14 cellular contexts compared by ENCODE assay signal in genomic region chr1:202283991-202284390, GRCh38. TPM values are rescaled to one million over a fixed set of nuclear protein-coding genes. Genes with fewer than 3 reads are reported as not detected.
DNase-seq lines count a peak whose midpoint lies in the region; ATAC-seq and TF ChIP-seq lines count a peak whose summit lies in the region.
"Had no signal": no experiment of that assay in that cellular context is flagged by ENCODE, and none has a peak within 500 bp of the region (broad histone marks: within the 10 kb centered on the region; RNA-seq: fewer than 3 reads in every experiment).

No MANE protein-coding gene starts in this region.

- peaks cover 16 to 56% (median 22%) of the 10 kb centered on the region in 3 donors for H3K27me3 Mint-ChIP-seq in CD14-positive monocyte (ENCODE audit: low read depth in 3 of 3)
- peaks cover 20% of the 10 kb centered on the region for H3K27me3 Mint-ChIP-seq in nephron (ENCODE audit: low read depth)

- peaks cover 11% of the 10 kb centered on the region; the same call in 1 of the 2 replicates for H3F3A ChIP-seq in MM.1S (ENCODE audit: insufficient read depth, low read length)

- peaks cover 24% of the 10 kb centered on the region for H3K27me3 ChIP-seq in MM.1S (replicated peaks; ENCODE audit: insufficient read depth, low read length)
- H3K27me3 ChIP-seq: thyroid gland had no signal

- no peak overlapping the region for H3K4me3 ChIP-seq in MM.1S (ENCODE audit: low read length)
- no peak overlapping the region for H3K4me3 ChIP-seq in cardiac fibroblast (replicated peaks in 1 of 2; ENCODE audit: low read depth in 2 of 2, low read length in 2 of 2)
- H3K4me3 ChIP-seq: prostate gland, thyroid gland had no signal

- no peaks in the 10 kb centered on the region for H3K36me3 Mint-ChIP-seq in CD14-positive monocyte
- no peaks in the 10 kb centered on the region for H3K36me3 Mint-ChIP-seq in nephron (ENCODE audit: low read depth)
- H3K36me3 Mint-ChIP-seq: memory B cell, WTC11 had no signal

- ATAC-seq in HG02970 (IDR thresholded peaks at IDR 0.05; ENCODE audit: low FRiP score, unreplicated experiment) (no peak), HG02981 (IDR thresholded peaks at IDR 0.05; ENCODE audit: unreplicated experiment) (no peak)
- ATAC-seq: Right ventricle myocardium inferior, WTC11 had no signal

- DNase-seq in CD14-positive monocyte (ENCODE audit: low spot score) (peak; percentile 15), MM.1S (no peak), cardiac fibroblast (ENCODE audit: low read depth in 2 of 2) (peak; percentile 69), SKM-1 (lab: John Stamatoyannopoulos, UW; ENCODE audit: unreplicated experiment) (no peak), SHP77 treated with DMSO at 0.1 percent for 48 hours (lab: John Stamatoyannopoulos, UW) (no peak)
- DNase-seq: thyroid gland had no signal

- no peak overlapping the region for H3K27ac ChIP-seq in MM.1S (ENCODE audit: low read length)
- H3K27ac ChIP-seq: prostate gland, thyroid gland had no signal

- H3K27ac Mint-ChIP-seq in CD14-positive monocyte (peak overlapping the region in 1 of 7 donors; percentile 33), nephron (peak overlapping the region in 2 of 3 experiments; percentile 10 to 54)
- H3K27ac Mint-ChIP-seq: memory B cell, WTC11 had no signal

- no peaks in the 10 kb centered on the region for H3K36me3 ChIP-seq in MM.1S (replicated peaks; ENCODE audit: insufficient read depth, low read length)
- H3K36me3 ChIP-seq: prostate gland, thyroid gland had no signal

- H3K9me3 Mint-ChIP-seq in CD14-positive monocyte = no peaks in the 10 kb centered on the region
- H3K9me3 Mint-ChIP-seq in nephron = no peaks in the 10 kb centered on the region
- H3K9me3 Mint-ChIP-seq: CD8-positive, alpha-beta memory T cell; memory B cell; WTC11 had no signal

- intact Hi-C loops in CD14-positive monocyte (cut with micrococcal nuclease) = no loop called here

- H3K9ac ChIP-seq in MM.1S (ENCODE audit: low read length) = no peak overlapping the region

- no peaks in the 10 kb centered on the region for H3K9me3 ChIP-seq in MM.1S (replicated peaks; ENCODE audit: insufficient read depth, low read length)
- H3K9me3 ChIP-seq: prostate gland, thyroid gland had no signal

- peak overlapping the region in 1 of 2 donors; percentile 1 for H3K4me3 Mint-ChIP-seq in CD14-positive monocyte
- no peak overlapping the region for H3K4me3 Mint-ChIP-seq in nephron
- H3K4me3 Mint-ChIP-seq: memory B cell, WTC11 had no signal

- peak overlapping the region; percentile 44 for H2AFZ ChIP-seq in MM.1S (ENCODE audit: low read length)

- H3K4me2 ChIP-seq in MM.1S (ENCODE audit: low read depth, low read length) = peak overlapping the region; percentile 40

- peaks cover 16% of the 10 kb centered on the region for H3K4me1 ChIP-seq in MM.1S (ENCODE audit: low read length)
- H3K4me1 ChIP-seq: prostate gland had no signal

- H3K79me2 ChIP-seq in MM.1S (ENCODE audit: low read length) = no peaks in the 10 kb centered on the region

- no peaks in the 10 kb centered on the region for H3K9me2 ChIP-seq in MM.1S (replicated peaks; ENCODE audit: insufficient read depth, low read length)

- no peak for TF ChIP-seq CTCF in CD14-positive monocyte (IDR thresholded peaks at IDR 0.05)
- no peak for TF ChIP-seq CTCF in MM.1S (IDR thresholded peaks at IDR 0.05; ENCODE audit: low read length)
- TF ChIP-seq CTCF in cardiac fibroblast (IDR thresholded peaks at IDR 0.05; ENCODE audit: low read depth, low read length) = no peak
- TF ChIP-seq CTCF in nephron (IDR thresholded peaks at IDR 0.05; ENCODE audit: unreplicated experiment in 3 of 3) = no peak

- H4K20me1 ChIP-seq in MM.1S (ENCODE audit: insufficient read depth, low read length) = no peaks in the 10 kb centered on the region

- H3K4me1 Mint-ChIP-seq in CD14-positive monocyte (peaks cover 3% of the 10 kb centered on the region), nephron (peaks cover 80% of the 10 kb centered on the region)

RNA-seq across cellular contexts. Expression of gene UBE2T, which starts 57.7 kb away (rescaled TPM):
- 1 to 10 TPM in 1 of 2 donors, under 1 TPM in 1; 0.38 to 1.3 TPM for polyA plus RNA-seq in CD14-positive monocyte

Comparison
In these comparisons a context has a peak if more than half of its experiments do, and no peak if none do; other contexts are left out.
1. DNase-seq: peak in CD14-positive monocyte (single experiment) and cardiac fibroblast (2 of 2); none in MM.1S (single experiment), SKM-1 (single experiment) and SHP77 treated with DMSO at 0.1 percent for 48 hours (single experiment).